ENCODE assay signal across 8 cellular contexts in genomic region chr18:49399003-49399402, GRCh38.
DNase-seq lines count a peak whose midpoint lies in the region; ATAC-seq and TF ChIP-seq lines count a peak whose summit lies in the region.

No MANE protein-coding gene starts in this region.

- H3K9ac ChIP-seq in IMR-90 (ENCODE audit: low read depth, low read length), result no peak overlapping the region

- WGBS in IMR-90 (ENCODE audit: extremely low coverage in 2 of 2, insufficient read length in 1 of 2), 2 experiments, result 83% methylated on average over 1 of the region's 4 CpGs; no CpG with 5 or more reads in 1 of the 2 experiments

- H2BK20ac ChIP-seq in IMR-90 (ENCODE audit: low read depth, low read length), result no peak overlapping the region

- no peaks in the 10 kb centered on the region; the same call in 1 of the 2 replicates for H3K9me1 ChIP-seq in IMR-90 (ENCODE audit: insufficient read depth, low read length)

- CTCF ChIA-PET in IMR-90 (lab: Yijun Ruan, JAX), result no interaction called here

- H3K27me3 ChIP-seq in IMR-90 (ENCODE audit: control insufficient read depth, insufficient read depth, low read length), result no peaks in the 10 kb centered on the region

- H3K18ac ChIP-seq in IMR-90 (ENCODE audit: low read depth, low read length), result no peak overlapping the region

- no peak overlapping the region for H2AFZ ChIP-seq in IMR-90 (replicated peaks; ENCODE audit: low read length, poor library complexity)

- POLR2A ChIA-PET in IMR-90 (lab: Charles Lee; ENCODE audit: unreplicated experiment), result no interaction called here

- H3K23ac ChIP-seq in IMR-90 (ENCODE audit: low read depth, low read length), result no peak overlapping the region

- dilution Hi-C loops in IMR-90 (cut with HindIII; ENCODE audit: low sequenced_read_pairs, unreplicated experiment), result no loop called here

- in situ Hi-C loops in ACHN (cut with HindIII; ENCODE audit: low pct_ligation_motif_present, low pct_unique_long_range_greater_than_20kb, low sequenced_read_pairs) (no loop called here), IMR-90 (cut with MboI; ENCODE audit: low sequenced_read_pairs) (no loop called here)

- BruUV-seq in IMR-90 (replicated peaks; lab: Mats Ljungman, UMichigan), result no TSS peak

- H4K8ac ChIP-seq in IMR-90 (ENCODE audit: low read depth in 2 of 2, low read length in 2 of 2), result no peak overlapping the region

- no peak overlapping the region for H3K4me2 ChIP-seq in IMR-90 (ENCODE audit: low read depth, low read length)

- no peak for TF ChIP-seq CTCF in IMR-90 (conservative IDR thresholded peaks at IDR 0.05; ENCODE audit: low read depth, low read length)
- TF ChIP-seq CTCF in epithelial cell of esophagus (IDR thresholded peaks at IDR 0.05; ENCODE audit: insufficient read depth, low read depth, low read length, missing control alignments), result no peak

- no peak overlapping the region for H2BK15ac ChIP-seq in IMR-90 (ENCODE audit: low read depth, low read length)

- no peak overlapping the region for H3K27ac ChIP-seq in IMR-90 (ENCODE audit: insufficient read depth, low read length)

- no peak overlapping the region for H4K91ac ChIP-seq in IMR-90 (ENCODE audit: insufficient read depth, low read depth, low read length)

- peak; percentile 43 for ATAC-seq in GM19025 (IDR thresholded peaks at IDR 0.05; ENCODE audit: low read depth, unreplicated experiment)
- no peak for ATAC-seq in IMR-90 (ENCODE audit: low read depth)

- H3K56ac ChIP-seq in IMR-90 (ENCODE audit: extremely low read depth, insufficient read depth, low read length), result no peak overlapping the region

- H3K36me3 ChIP-seq in IMR-90 (ENCODE audit: control insufficient read depth, insufficient read depth, low read length), result no peaks in the 10 kb centered on the region

- H2BK120ac ChIP-seq in IMR-90 (ENCODE audit: low read depth, low read length), result no peak overlapping the region

- TF ChIP-seq RAD21 in IMR-90 (IDR thresholded peaks at IDR 0.05; ENCODE audit: low read length), result no peak

- H3K4me3 ChIP-seq in IMR-90 (ENCODE audit: insufficient read depth, low read depth, low read length), result no peak overlapping the region
- no peak overlapping the region for H3K4me3 ChIP-seq in epithelial cell of esophagus (ENCODE audit: low read length)

- H3K14ac ChIP-seq in IMR-90 (replicated peaks; ENCODE audit: low read depth, low read length), result no peak overlapping the region

- peaks cover 8 to 10% of the 10 kb centered on the region in 2 experiments; a peak in 3 of 4 replicates for H3K79me1 ChIP-seq in IMR-90 (ENCODE audit: low read depth in 1 of 2, low read length in 2 of 2)

- H2AK9ac ChIP-seq in IMR-90 (replicated peaks; ENCODE audit: low read depth, low read length, poor library complexity), result no peak overlapping the region

- TF ChIP-seq POLR2A in IMR-90 (IDR thresholded peaks at IDR 0.05; ENCODE audit: low read depth, low read length), result no peak

- H4K5ac ChIP-seq in IMR-90 (ENCODE audit: low read depth, low read length), result no peak overlapping the region

- DNase-seq in ACHN (peak; percentile 54), IMR-90 (peak; percentile 13), epithelial cell of esophagus (ENCODE audit: low read depth) (peak; percentile 73), NCI-H1417 treated with DMSO at 0.1 percent for 48 hours (lab: John Stamatoyannopoulos, UW) (no peak), NCI-H2029 treated with DMSO at 0.1 percent for 48 hours (lab: John Stamatoyannopoulos, UW) (no peak), NAMALWA (ENCODE audit: low spot score) (no peak), NCI-H345 (lab: John Stamatoyannopoulos, UW) (no peak)

- intact Hi-C loops in IMR-90 (cut with micrococcal nuclease), result loop anchor here (10.0 kb wide), 1 partner anchor 46 kb away; no protein-coding TSS in a partner anchor

- no peaks in the 10 kb centered on the region for H3K9me3 ChIP-seq in IMR-90 (ENCODE audit: control insufficient read depth, insufficient read depth, low read length)

- H4K20me1 ChIP-seq in IMR-90 (ENCODE audit: insufficient read depth, low read length), result peaks cover 5% of the 10 kb centered on the region; the same call in 1 of the 2 replicates

- H2AK5ac ChIP-seq in IMR-90 (ENCODE audit: low read depth, low read length), result no peak overlapping the region

- peaks cover 2% of the 10 kb centered on the region; the same call in 1 of the 2 replicates for H3K4me1 ChIP-seq in IMR-90 (ENCODE audit: control insufficient read depth, insufficient read depth, low read length)

- H3K4ac ChIP-seq in IMR-90 (ENCODE audit: low read depth, low read length), result no peak overlapping the region

- H2BK5ac ChIP-seq in IMR-90 (ENCODE audit: low read depth, low read length, poor library complexity, severe bottlenecking), result no peak overlapping the region

TF ChIP-seq in IMR-90, 13 proteins besides CTCF, POLR2A, EP300 and RAD21:
- TF ChIP-seq MAZ (IDR thresholded peaks at IDR 0.05; ENCODE audit: borderline replicate concordance, low read depth, low read length), result no peak
- TF ChIP-seq FOS (IDR thresholded peaks at IDR 0.05; ENCODE audit: low read depth, low read length), result no peak
- no peak for TF ChIP-seq BHLHE40 (IDR thresholded peaks at IDR 0.05; ENCODE audit: low read depth, low read length)
- no peak for TF ChIP-seq RFX5 (IDR thresholded peaks at IDR 0.05; ENCODE audit: low read depth, low read length)
- no peak for TF ChIP-seq CEBPB (IDR thresholded peaks at IDR 0.05; ENCODE audit: low read depth, low read length)
- no peak for TF ChIP-seq MXI1 (IDR thresholded peaks at IDR 0.05; ENCODE audit: borderline replicate concordance, low read depth, low read length)
- TF ChIP-seq NFE2L2 (IDR thresholded peaks at IDR 0.05; ENCODE audit: low read depth, low read length), result no peak
- no peak for TF ChIP-seq SMC3 (IDR thresholded peaks at IDR 0.05; ENCODE audit: low read depth, low read length)
- no peak for TF ChIP-seq ELK1 (IDR thresholded peaks at IDR 0.05; ENCODE audit: borderline replicate concordance, low read depth, low read length)
- no peak for TF ChIP-seq RCOR1 (IDR thresholded peaks at IDR 0.05; ENCODE audit: insufficient replicate concordance, low read length)
- no peak for TF ChIP-seq CHD1 (IDR thresholded peaks at IDR 0.05; ENCODE audit: low read depth, low read length)
- no peak for TF ChIP-seq USF2 (IDR thresholded peaks at IDR 0.05; ENCODE audit: low read depth, low read length)
- no peak for TF ChIP-seq MAFK (IDR thresholded peaks at IDR 0.05; ENCODE audit: low read depth, low read length)

Comparison
In these comparisons a context has a peak if more than half of its experiments do, and no peak if none do; other contexts are left out.
1. DNase-seq: peak in ACHN (single experiment), IMR-90 (single experiment) and epithelial cell of esophagus (single experiment); none in NCI-H1417 treated with DMSO at 0.1 percent for 48 hours (single experiment), NCI-H2029 treated with DMSO at 0.1 percent for 48 hours (single experiment), NAMALWA (single experiment) and NCI-H345 (single experiment).